Comparison of ENCODE assay signal across 1 cellular context in genomic region chrX:140709421-140709846, GRCh38.
A peak's percentile ranks its signal among the peaks of the same experiment; 100 is the strongest.
TF ChIP-seq lines count a peak whose summit lies in the region.

Gene LINC00632, plus strand, starts transcription at chrX:140709759.

TF ChIP-seq in H1, 55 proteins besides CTCF, POLR2A, EP300 and RAD21:
- TF ChIP-seq BACH1 (IDR thresholded peaks at IDR 0.05; ENCODE audit: low read length) = no peak
- peak; percentile 81 for TF ChIP-seq JUND (IDR thresholded peaks at IDR 0.05; ENCODE audit: low read length)
- TF ChIP-seq TAF1 (IDR thresholded peaks at IDR 0.05; ENCODE audit: low read depth, low read length) = peak; percentile 68; the same call in 1 of the 2 replicates
- TF ChIP-seq POLR2AphosphoS5 (IDR thresholded peaks at IDR 0.05; ENCODE audit: low read depth, low read length) = peak; percentile 56; the same call in 1 of the 2 replicates
- 0 out of 2 replicates have a peak, but pooled peaks have one; percentile 59 for TF ChIP-seq SP1 (IDR thresholded peaks at IDR 0.05; ENCODE audit: low read depth, low read length)
- no peak for TF ChIP-seq SIN3A (conservative IDR thresholded peaks at IDR 0.05 in 1 of 2, IDR thresholded peaks at IDR 0.05 in 1 of 2; ENCODE audit: low read depth in 1 of 2, low read length in 2 of 2)
- TF ChIP-seq SIX5 (IDR thresholded peaks at IDR 0.05; ENCODE audit: low read depth, low read length) = peak; percentile 29
- peak; percentile 82 for TF ChIP-seq CHD1 (IDR thresholded peaks at IDR 0.05; ENCODE audit: low read depth, low read length)
- TF ChIP-seq SP2 (IDR thresholded peaks at IDR 0.05; ENCODE audit: low read length) = no peak
